Comparison of ENCODE assay signal across 8 cellular contexts in the genomic region with DNA sequence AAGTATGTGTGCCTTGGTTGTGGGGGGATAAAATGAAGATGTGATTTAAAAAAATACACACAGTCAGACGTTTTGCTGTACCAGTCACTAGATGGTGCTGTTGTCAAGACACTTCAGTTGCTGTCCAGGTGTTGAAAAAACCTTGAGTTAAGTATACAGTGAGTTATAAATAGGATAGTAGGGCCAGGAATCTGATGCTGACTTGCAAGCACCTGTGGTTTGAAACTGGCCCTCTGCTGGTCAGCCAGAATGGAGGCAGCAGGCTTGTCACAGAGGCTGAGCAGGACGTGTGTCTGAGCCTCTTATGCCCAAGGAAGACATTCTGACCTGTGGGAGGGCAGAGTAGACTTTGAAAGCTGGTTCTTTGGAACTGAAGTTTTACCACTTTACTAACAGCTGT. TPM values are rescaled to one million over a fixed set of nuclear protein-coding genes. Genes with fewer than 3 reads are reported as not detected.
DNase-seq lines count a peak whose midpoint lies in the region; ATAC-seq and TF ChIP-seq lines count a peak whose summit lies in the region.

No MANE protein-coding gene starts in this region.

- H3K4me1 Mint-ChIP-seq in activated CD4-positive, alpha-beta memory T cell treated with anti-CD3 and anti-CD28 coated beads, Interleukin-2, amount 10 ng/mL, durations not matched to agents 7 days and 5 days: no peaks in the 10 kb centered on the region

- H3K27me3 ChIP-seq in prostate gland (replicated peaks; ENCODE audit: insufficient read depth): no peaks in the 10 kb centered on the region

- H3K27ac ChIP-seq in prostate gland: no peak overlapping the region

- no peaks in the 10 kb centered on the region for H3K9me3 Mint-ChIP-seq in activated CD4-positive, alpha-beta memory T cell treated with anti-CD3 and anti-CD28 coated beads, Interleukin-2, amount 10 ng/mL, durations not matched to agents 7 days and 5 days

- H3K4me1 ChIP-seq in prostate gland (replicated peaks): no peaks in the 10 kb centered on the region

- no peak for TF ChIP-seq POLR2A in prostate gland (IDR thresholded peaks at IDR 0.05)

- no peaks in the 10 kb centered on the region for H3K9me3 ChIP-seq in prostate gland

- POLR2A ChIA-PET in HEK293T (lab: Yijun Ruan, JAX): no interaction called here
- POLR2A ChIA-PET in activated CD4-positive, alpha-beta memory T cell treated with anti-CD3 and anti-CD28 coated beads, Interleukin-2, amount 10 ng/mL, durations not matched to agents 7 days and 5 days (lab: Charles Lee): no interaction called here

- TF ChIP-seq CTCF in foreskin fibroblast (IDR thresholded peaks at IDR 0.05; ENCODE audit: low read depth, low read length) (peak; percentile 53), prostate gland (IDR thresholded peaks at IDR 0.05) (peak in 3 of 4 experiments; percentile 58 to 62 (median 60))

- no peak overlapping the region for H3K27ac Mint-ChIP-seq in activated CD4-positive, alpha-beta memory T cell treated with anti-CD3 and anti-CD28 coated beads, Interleukin-2, amount 10 ng/mL, durations not matched to agents 7 days and 5 days

- ATAC-seq in HG02610 (IDR thresholded peaks at IDR 0.05; ENCODE audit: unreplicated experiment) (no peak), HG02884 (IDR thresholded peaks at IDR 0.05; ENCODE audit: unreplicated experiment) (no peak)

- no peaks in the 10 kb centered on the region for H3K27me3 Mint-ChIP-seq in activated CD4-positive, alpha-beta memory T cell treated with anti-CD3 and anti-CD28 coated beads, Interleukin-2, amount 10 ng/mL, durations not matched to agents 7 days and 5 days

- H3K36me3 ChIP-seq in prostate gland: no peaks in the 10 kb centered on the region

- CTCF ChIA-PET in HEK293T (lab: Yijun Ruan, JAX): interaction anchor here (0.7 to 1.2 kb wide), 3 partner anchors 8 to 184 kb away, joined by 3 to 4 read pairs (median 3); no protein-coding TSS in a partner anchor
- CTCF ChIA-PET in activated CD4-positive, alpha-beta memory T cell treated with anti-CD3 and anti-CD28 coated beads, Interleukin-2, amount 10 ng/mL, durations not matched to agents 7 days and 5 days (lab: Charles Lee): interaction anchor here (0.6 to 2.2 kb wide), 10 partner anchors 8 to 374 kb away, joined by 3 to 12 read pairs (median 4); no protein-coding TSS in a partner anchor

- peak; percentile 73 for DNase-seq in DMS79 treated with DMSO at 0.1 percent for 48 hours (lab: John Stamatoyannopoulos, UW)
- peak; percentile 43 for DNase-seq in HEK293T (ENCODE audit: extremely low spot score)
- DNase-seq in NCI-H226: peak; percentile 22
- DNase-seq in activated CD4-positive, alpha-beta memory T cell treated with anti-CD3 and anti-CD28 coated beads, Interleukin-2, amount 10 ng/mL, durations not matched to agents 7 days and 5 days: peak; percentile 34
- DNase-seq in foreskin fibroblast: peak; percentile 12 to 61
- DNase-seq in prostate gland (ENCODE audit: low spot score): no peak

- intact Hi-C loops in prostate gland (cut with DNase I): no loop called here

- 43% methylated on average over 2 of the region's 2 CpGs for WGBS in prostate gland

- no peak overlapping the region for H3K4me3 ChIP-seq in foreskin fibroblast (ENCODE audit: low read depth in 1 of 2, low read length in 2 of 2)
- H3K4me3 ChIP-seq in prostate gland: no peak overlapping the region

- H3K36me3 Mint-ChIP-seq in activated CD4-positive, alpha-beta memory T cell treated with anti-CD3 and anti-CD28 coated beads, Interleukin-2, amount 10 ng/mL, durations not matched to agents 7 days and 5 days (ENCODE audit: low read depth): peaks cover 36% of the 10 kb centered on the region

- no peak overlapping the region for H3K4me3 Mint-ChIP-seq in activated CD4-positive, alpha-beta memory T cell treated with anti-CD3 and anti-CD28 coated beads, Interleukin-2, amount 10 ng/mL, durations not matched to agents 7 days and 5 days

TF ChIP-seq in HEK293T, 16 proteins besides CTCF, POLR2A, EP300 and RAD21:
- no peak for TF ChIP-seq FOXK2 (IDR thresholded peaks at IDR 0.05)
- TF ChIP-seq ZNF384 (IDR thresholded peaks at IDR 0.05): 0 out of 2 replicates have a peak, but pooled peaks have one; percentile 59

RNA-seq across cellular contexts. Expression of gene RNF8, which starts 27.8 kb away (rescaled TPM):
- 10 to 100 TPM; 23.5 to 24.0 TPM for total RNA-seq in activated CD4-positive, alpha-beta memory T cell treated with anti-CD3 and anti-CD28 coated beads, Interleukin-2, amount 10 ng/mL, durations not matched to agents 7 days and 5 days
- 10 to 100 TPM; 12.7 to 42.4 TPM for total RNA-seq in prostate gland

RNA-seq across cellular contexts. Expression of gene CMTR1, which starts 51.4 kb away (rescaled TPM):
- 10 to 100 TPM; 97.7 to 99.7 TPM for total RNA-seq in activated CD4-positive, alpha-beta memory T cell treated with anti-CD3 and anti-CD28 coated beads, Interleukin-2, amount 10 ng/mL, durations not matched to agents 7 days and 5 days
- total RNA-seq in prostate gland: 100 to 1,000 TPM in 1 of 2 donors, 10 to 100 TPM in 1; 28.1 to 147 TPM
